ENCODE assay signal across 1 cellular context in genomic region chr7:106239406-106239805, GRCh38.
TF ChIP-seq lines count a peak whose summit lies in the region.

No MANE protein-coding gene starts in this region.

TF ChIP-seq in WTC11, 78 proteins besides CTCF, POLR2A, EP300 and RAD21 (continued from another document):
- TF ChIP-seq ZNF425 (CRISPR knock-in tag; conservative IDR thresholded peaks at IDR 0.05) = no peak
- TF ChIP-seq ATF6 (CRISPR knock-in tag; IDR thresholded peaks at IDR 0.05) = no peak
- TF ChIP-seq SMAD4 (CRISPR knock-in tag; IDR thresholded peaks at IDR 0.05) = no peak
- TF ChIP-seq ESRRA (CRISPR knock-in tag; IDR thresholded peaks at IDR 0.05; ENCODE audit: borderline replicate concordance) = no peak
- TF ChIP-seq JAZF1 (CRISPR knock-in tag; IDR thresholded peaks at IDR 0.05) = no peak
- TF ChIP-seq TCF7 (CRISPR knock-in tag; IDR thresholded peaks at IDR 0.05; ENCODE audit: low read depth) = no peak
- no peak for TF ChIP-seq RELA (CRISPR knock-in tag; IDR thresholded peaks at IDR 0.05; ENCODE audit: borderline replicate concordance)
